8 cellular contexts compared by ENCODE assay signal in genomic region chr3:114299421-114299820, GRCh38. TPM values are rescaled to one million over a fixed set of nuclear protein-coding genes. Genes with fewer than 3 reads are reported as not detected.
DNase-seq lines count a peak whose midpoint lies in the region; ATAC-seq, FAIRE-seq and TF ChIP-seq lines count a peak whose summit lies in the region.

No MANE protein-coding gene starts in this region.

- CTCF ChIA-PET in Calu3 (lab: Charles Lee): interaction anchor here (0.6 to 1.4 kb wide), 3 partner anchors 9 to 146 kb away, joined by 3 to 4 read pairs (median 4); no protein-coding TSS in a partner anchor
- CTCF ChIA-PET in HEK293T (lab: Yijun Ruan, JAX): interaction anchor here (0.6 to 1.2 kb wide), 2 partner anchors 8 to 14 kb away, joined by 3 read pairs; no protein-coding TSS in a partner anchor

- H3K27me3 Mint-ChIP-seq in Calu3 (ENCODE audit: unreplicated experiment): peaks cover 35% of the 10 kb centered on the region
- no peaks in the 10 kb centered on the region for H3K27me3 Mint-ChIP-seq in effector memory CD8-positive, alpha-beta T cell

- FAIRE-seq in GM19239 (lab: Jason Lieb, UNC): no peak

- POLR2A ChIA-PET in HEK293T (lab: Yijun Ruan, JAX): no interaction called here

- H3K36me3 Mint-ChIP-seq in Calu3 (ENCODE audit: insufficient read depth, unreplicated experiment): no peaks in the 10 kb centered on the region
- H3K36me3 Mint-ChIP-seq in effector memory CD8-positive, alpha-beta T cell (ENCODE audit: insufficient read depth): peaks cover 23% of the 10 kb centered on the region

- TF ChIP-seq CTCF in Calu3 (IDR thresholded peaks at IDR 0.05; ENCODE audit: unreplicated experiment): peak; percentile 49

- no TSS peak for BruUV-seq in Calu3 (replicated peaks; lab: Mats Ljungman, UMichigan)

- no peaks in the 10 kb centered on the region for H3K9me3 Mint-ChIP-seq in Calu3 (ENCODE audit: low read depth, unreplicated experiment)
- H3K9me3 Mint-ChIP-seq in effector memory CD8-positive, alpha-beta T cell: no peaks in the 10 kb centered on the region

- peak; percentile 51 for DNase-seq in Calu3
- peak; percentile 71 for DNase-seq in HEK293T (ENCODE audit: extremely low spot score)
- peak; percentile 37 for DNase-seq in SK-N-DZ (ENCODE audit: low spot score)
- DNase-seq in effector memory CD8-positive, alpha-beta T cell: peak; percentile 24 to 57 (median 32)
- DNase-seq in renal cortical epithelial cell (ENCODE audit: low read depth): peak; percentile 18
- DNase-seq in hypothalamus (lab: John Stamatoyannopoulos, UW): no peak
- DNase-seq in GM19239 (ENCODE audit: insufficient read length, low spot score): no peak
- DNase-seq in C1 segment of cervical spinal cord (lab: John Stamatoyannopoulos, UW): no peak

- ATAC-seq in effector memory CD8-positive, alpha-beta T cell (replicated peaks): peak; percentile 57

- H3K27ac Mint-ChIP-seq in Calu3 (ENCODE audit: unreplicated experiment): no peak overlapping the region
- peak overlapping the region; percentile 71 to 97 for H3K27ac Mint-ChIP-seq in effector memory CD8-positive, alpha-beta T cell

- no peak overlapping the region for H3K4me3 Mint-ChIP-seq in Calu3 (ENCODE audit: low read depth, unreplicated experiment)
- peak overlapping the region; percentile 72 to 91 for H3K4me3 Mint-ChIP-seq in effector memory CD8-positive, alpha-beta T cell

- intact Hi-C loops in Calu3 (cut with micrococcal nuclease; ENCODE audit: unreplicated experiment): no loop called here

- no peaks in the 10 kb centered on the region for H3K4me1 Mint-ChIP-seq in Calu3 (ENCODE audit: low read depth, unreplicated experiment)
- peaks cover 49 to 67% of the 10 kb centered on the region in 2 donors for H3K4me1 Mint-ChIP-seq in effector memory CD8-positive, alpha-beta T cell (ENCODE audit: low read depth in 2 of 2)

TF ChIP-seq in HEK293T, 16 proteins besides CTCF, POLR2A, EP300 and RAD21:
- TF ChIP-seq PKNOX1 (IDR thresholded peaks at IDR 0.05): peak; percentile 68
- no peak for TF ChIP-seq LEF1 (IDR thresholded peaks at IDR 0.05; ENCODE audit: borderline replicate concordance)
- no peak for TF ChIP-seq ELF4 (IDR thresholded peaks at IDR 0.05)

RNA-seq across cellular contexts. Expression of gene TIGIT, which starts 5.6 kb away (rescaled TPM):
- total RNA-seq in Calu3 (2022) (not detected in 2 replicates), renal cortical epithelial cell (not detected in 2 replicates)
- not detected in 2 replicates for polyA plus RNA-seq in SK-N-DZ (2014; cell fraction: cytosol; rRNA removed)
- not detected in 2 replicates for polyA plus RNA-seq in SK-N-DZ (2014; cell fraction: nucleus; rRNA removed)

Comparison
In these comparisons a context has a peak if more than half of its experiments do, and no peak if none do; other contexts are left out.
1. DNase-seq: peak in Calu3 (single experiment), HEK293T (single experiment), SK-N-DZ (single experiment), effector memory CD8-positive, alpha-beta T cell (3 of 3) and renal cortical epithelial cell (single experiment); none in hypothalamus (0 of 51), GM19239 (single experiment) and C1 segment of cervical spinal cord (0 of 14).